16 cellular contexts compared by ENCODE assay signal in genomic region chr6:111450087-111450486, GRCh38. TPM values are rescaled to one million over a fixed set of nuclear protein-coding genes. Genes with fewer than 3 reads are reported as not detected.
DNase-seq lines count a peak whose midpoint lies in the region; ATAC-seq, FAIRE-seq and TF ChIP-seq lines count a peak whose summit lies in the region.
"Had no signal": no experiment of that assay in that cellular context is flagged by ENCODE, and none has a peak within 500 bp of the region (broad histone marks: within the 10 kb centered on the region; RNA-seq: fewer than 3 reads in every experiment).

No MANE protein-coding gene starts in this region.

- H4K20me1 ChIP-seq in PC-3 (ENCODE audit: low read length) (no peaks in the 10 kb centered on the region), K562 (replicated peaks; ENCODE audit: control insufficient read depth, insufficient read depth, low read length) (no peaks in the 10 kb centered on the region)

- no peaks in the 10 kb centered on the region for H3K9me2 ChIP-seq in PC-3 (replicated peaks; ENCODE audit: low read length)

- H3K4me1 ChIP-seq in PC-3 (ENCODE audit: insufficient read depth, low read length) = peaks cover 7% of the 10 kb centered on the region; the same call in 1 of the 2 replicates
- H3K4me1 ChIP-seq in K562 (replicated peaks in 1 of 2; ENCODE audit: control insufficient read depth in 2 of 2, insufficient read depth in 2 of 2, low read length in 2 of 2) = no peaks in the 10 kb centered on the region; a peak in 1 of 5 replicates

- H3K4me2 ChIP-seq in PC-3 (ENCODE audit: low read length) (no peak overlapping the region), K562 (ENCODE audit: insufficient read depth, low read length) (no peak overlapping the region)

- 0 out of 2 replicates have a peak, but pooled peaks cover under 1% of the 10 kb centered on the region for H3K36me3 ChIP-seq in PC-3 (ENCODE audit: low read depth, low read length)
- H3K36me3 ChIP-seq in K562 (ENCODE audit: control insufficient read depth, insufficient read depth, low read length) = 0 out of 3 replicates have a peak, but pooled peaks cover 2% of the 10 kb centered on the region

- no peaks in the 10 kb centered on the region for H3K27me3 ChIP-seq in PC-3 (ENCODE audit: low read length)
- H3K27me3 ChIP-seq in K562 (ENCODE audit: control insufficient read depth in 2 of 2, insufficient read depth in 2 of 2, low read length in 2 of 2) = no peaks in the 10 kb centered on the region

- TF ChIP-seq EP300 in K562 (IDR thresholded peaks at IDR 0.05; ENCODE audit: low read length) = no peak

- CTCF ChIA-PET in PC-3 (lab: Charles Lee) (no interaction called here), K562 (lab: Yijun Ruan, JAX; ENCODE audit: low intra/inter-chr PET ratio) (no interaction called here)

- POLR2A ChIA-PET in PC-3 (lab: Charles Lee; ENCODE audit: unreplicated experiment) = no interaction called here
- POLR2A ChIA-PET in K562 (lab: Yijun Ruan, JAX) = interaction anchor here (1.3 to 1.5 kb wide), 2 partner anchors 12 to 26 kb away, joined by 3 read pairs; no protein-coding TSS in a partner anchor

- ATAC-seq in Right ventricle myocardium inferior (no peak), left ventricle myocardium superior (no peak), PC-3 (no peak), K562 (no peak)

- no peak overlapping the region for H3K9ac ChIP-seq in PC-3 (ENCODE audit: low read length)
- H3K9ac ChIP-seq in K562 (ENCODE audit: insufficient read depth in 1 of 2, low read depth in 2 of 2, low read length in 2 of 2) = no peak overlapping the region
- H3K9ac ChIP-seq: GM23248 had no signal

- H3K27ac ChIP-seq in PC-3 (ENCODE audit: low read length) (peak overlapping the region; percentile 34; the same call in 1 of the 2 replicates), K562 (ENCODE audit: extremely low read depth, low read depth, low read length) (no peak overlapping the region)
- H3K27ac ChIP-seq: GM23248 had no signal

- DNase-seq in Right ventricle myocardium inferior (ENCODE audit: missing footprints) (peak; percentile 6), left ventricle myocardium superior (no peak), PC-3 (no peak), K562 (ENCODE audit: extremely low read depth in 1 of 4, low spot score in 3 of 4) (no peak), GM19238 (ENCODE audit: insufficient read length, low spot score) (no peak)
- DNase-seq in activated CD4-positive, CD25-positive, alpha-beta regulatory T cell (lab: John Stamatoyannopoulos, UW) = no peak
- DNase-seq: C1 segment of cervical spinal cord; Calu3; CD4-positive, alpha-beta memory T cell; COR-L47; DMS153; DND-41; GM23248; H7 had no signal

- no peak for FAIRE-seq in K562 (lab: Jason Lieb, UNC)
- FAIRE-seq: GM12892, H1 had no signal

- H3K79me2 ChIP-seq in PC-3 (ENCODE audit: low read length) (peaks cover 47% of the 10 kb centered on the region), K562 (ENCODE audit: control insufficient read depth, insufficient read depth, low read length) (peaks cover 40% of the 10 kb centered on the region)

- TF ChIP-seq CTCF in PC-3 (conservative IDR thresholded peaks at IDR 0.05; ENCODE audit: low read depth, low read length) (no peak), K562 (IDR thresholded peaks at IDR 0.05 in 2 of 3, conservative IDR thresholded peaks at IDR 0.05 in 1 of 3; ENCODE audit: insufficient read depth in 2 of 3, low read depth in 1 of 3, low read length in 3 of 3) (no peak)

- H2AFZ ChIP-seq in PC-3 (ENCODE audit: low read length) (no peak overlapping the region), K562 (ENCODE audit: low read depth, low read length) (no peak overlapping the region)
- H2AFZ ChIP-seq: GM23248 had no signal

- no peak overlapping the region for H3K4me3 ChIP-seq in PC-3 (ENCODE audit: low read length)
- no peak overlapping the region for H3K4me3 ChIP-seq in K562
- H3K4me3 ChIP-seq: GM23248 had no signal

- intact Hi-C loops in Right ventricle myocardium inferior (cut with DNase I) = no loop called here
- intact Hi-C loops in left ventricle myocardium superior (cut with micrococcal nuclease) = no loop called here
- intact Hi-C loops in PC-3 (cut with micrococcal nuclease) = loop anchor here (2.0 kb wide), 1 partner anchor 23 kb away; no protein-coding TSS in a partner anchor
- intact Hi-C loops in K562 (cut with micrococcal nuclease) = no loop called here

- 89% methylated on average over 7 of the region's 7 CpGs for WGBS in K562 (ENCODE audit: insufficient coverage, low coverage, missing lambda C conversion rate)

- no peaks in the 10 kb centered on the region for H3K9me1 ChIP-seq in K562 (ENCODE audit: control insufficient read depth, insufficient read depth, low read length)

- TF ChIP-seq POLR2A in K562 (conservative IDR thresholded peaks at IDR 0.05) = no peak

- in situ Hi-C loops in K562 (cut with MboI) = no loop called here

- no peaks in the 10 kb centered on the region for H3K9me3 ChIP-seq in PC-3 (ENCODE audit: low read length)
- H3K9me3 ChIP-seq in K562 (replicated peaks; ENCODE audit: control insufficient read depth, insufficient read depth, low read depth, low read length) = no peaks in the 10 kb centered on the region

- no peak for TF ChIP-seq RAD21 in K562 (CRISPR knock-in tag; conservative IDR thresholded peaks at IDR 0.05 in 1 of 2, IDR thresholded peaks at IDR 0.05 in 1 of 2)

- H3F3A ChIP-seq in PC-3 (ENCODE audit: low read length, unreplicated experiment) = no peaks in the 10 kb centered on the region

- BruUV-seq in PC-3 (replicated peaks; lab: Mats Ljungman, UMichigan) (no TSS peak), K562 (replicated peaks; lab: Mats Ljungman, UMichigan) (no TSS peak)

TF ChIP-seq in K562, 482 proteins besides CTCF, POLR2A, EP300 and RAD21:
- no peak for TF ChIP-seq SETDB1 (IDR thresholded peaks at IDR 0.05; ENCODE audit: low read length)
- peak; percentile 64 for TF ChIP-seq ZNF121 (CRISPR knock-in tag; conservative IDR thresholded peaks at IDR 0.05)

RNA-seq across cellular contexts. Expression of gene REV3L, which starts 32.9 kb away (rescaled TPM):
- total RNA-seq in Right ventricle myocardium inferior = 16.7 TPM
- total RNA-seq in left ventricle myocardium superior = 12.8 TPM
- total RNA-seq in PC-3 (2014; rRNA removed) = 13.9 and 25.3 TPM in 2 replicates
- total RNA-seq in K562 (2011; cell fraction: chromatin; rRNA removed; ENCODE audit: low replicate concordance) = 20.0 and 85.9 TPM in 2 replicates
- total RNA-seq in K562 (2011; cell fraction: nucleolus; rRNA removed) = 9.3 and 16.7 TPM in 2 replicates
- 25.5 and 35.3 TPM in 2 replicates for total RNA-seq in K562 (2011; cell fraction: nucleoplasm; rRNA removed)
- total RNA-seq in K562 (2014; rRNA removed) = 13.0 and 14.4 TPM in 2 replicates
- total RNA-seq in K562 (2014; rRNA removed; fragmentation: Illumina TruSeq; extraction: Trizol) = 22.1 and 23.5 TPM in 2 replicates
- 22.5 and 24.4 TPM in 2 replicates for total RNA-seq in K562 (2015; rRNA removed; fragmentation: Illumina TruSeq; extraction: Trizol)
- total RNA-seq in K562 (2021) = 12.1 and 16.6 TPM in 2 replicates
- polyA plus RNA-seq in K562 (2011; rRNA removed) = 11.7 and 16.7 TPM in 2 replicates
- 3.3 and 6.2 TPM in 2 replicates for polyA plus RNA-seq in K562 (2011; cell fraction: cytosol; rRNA removed)
- polyA plus RNA-seq in K562 (2011; cell fraction: nucleus; rRNA removed) = 9.2 and 12.9 TPM in 2 replicates
- polyA plus RNA-seq in K562 (2012) = 7.7 and 8.1 TPM in 2 replicates
- polyA plus RNA-seq in K562 (2014; fragmentation: Illumina TruSeq; extraction: Trizol) = 10.9 and 16.8 TPM in 2 replicates
- polyA plus RNA-seq in K562 (2014; fragmentation: Nextera tagmentation; extraction: Ambion mirVana) = 1 to 10 TPM; 5.5 to 6.2 TPM
- 9.1 and 11.5 TPM in 2 replicates for polyA plus RNA-seq in K562 (2014; rRNA removed)
- 40.9 and 47.2 TPM in 2 replicates for polyA minus RNA-seq in K562 (2011; rRNA and poly(A)+ RNA removed)
- 11.5 and 13.4 TPM in 2 replicates for polyA minus RNA-seq in K562 (2011; cell fraction: cytosol; rRNA and poly(A)+ RNA removed)
- polyA minus RNA-seq in K562 (2011; cell fraction: nucleus; rRNA and poly(A)+ RNA removed) = 28.9 and 41.9 TPM in 2 replicates
